Comparison of ENCODE assay signal across 12 cellular contexts in the genomic region with DNA sequence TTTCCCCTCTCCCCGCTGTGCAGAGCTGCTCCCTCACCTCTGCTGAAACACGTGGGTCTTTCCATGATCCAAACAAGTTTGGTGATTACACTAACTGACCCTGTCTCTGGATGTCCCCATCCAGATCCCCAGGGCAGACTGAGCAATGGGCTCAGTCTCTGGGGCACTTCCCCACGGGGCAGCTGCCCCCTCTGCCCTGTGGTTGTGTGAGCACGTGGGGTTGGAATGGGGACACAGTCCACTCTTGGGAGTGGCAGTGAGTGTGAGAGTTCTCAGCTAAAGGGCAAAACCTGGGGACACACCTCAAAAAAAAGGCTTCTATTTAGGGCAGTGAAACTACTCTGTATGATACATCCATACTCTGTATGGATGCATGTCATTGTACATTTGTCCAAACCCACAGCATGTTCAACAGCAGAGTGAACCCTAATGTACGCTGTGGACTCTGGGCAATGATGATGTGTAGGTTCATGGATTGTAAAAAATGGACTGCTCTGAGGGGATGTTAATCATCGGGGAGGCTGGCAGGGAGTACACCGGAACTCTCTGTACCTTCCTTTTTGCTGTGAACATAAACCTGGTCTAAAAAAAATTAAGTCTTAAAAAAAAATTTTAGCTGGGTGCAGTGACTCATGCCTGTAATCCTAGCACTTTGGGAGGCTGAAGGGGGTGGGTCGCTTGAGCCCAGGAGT. TPM values are rescaled to one million over a fixed set of nuclear protein-coding genes. Genes with fewer than 3 reads are reported as not detected.
DNase-seq lines count a peak whose midpoint lies in the region; ATAC-seq and TF ChIP-seq lines count a peak whose summit lies in the region.
"Had no signal": no experiment of that assay in that cellular context is flagged by ENCODE, and none has a peak within 500 bp of the region (broad histone marks: within the 10 kb centered on the region; RNA-seq: fewer than 3 reads in every experiment).

No MANE protein-coding gene starts in this region.

- H3K4me2 ChIP-seq in GM23248 (ENCODE audit: unreplicated experiment) = no peak overlapping the region

- TF ChIP-seq POLR2A in esophagus squamous epithelium (IDR thresholded peaks at IDR 0.05) = no peak

- DNase-seq in CD4-positive, alpha-beta T cell = no peak
- DNase-seq in GM23248 = peak; percentile 21
- DNase-seq in activated T-helper 1 cell treated with anti-CD3 and anti-CD28 coated beads, Interleukin-12 subunit alpha, Interleukin-12 subunit beta, Interleukin-2, Interleukin-4 antibody, amounts not matched to agents 30 ng/mL and 10 ng/mL and 1 ng/mL, durations not matched to agents 14 hours and 24 hours and 36 hours (ENCODE audit: low spot score) = no peak
- no peak for DNase-seq in mesothelial cell of epicardium (ENCODE audit: low spot score in 2 of 2, unreplicated experiment in 2 of 2)
- no peak for DNase-seq in esophagus squamous epithelium (lab: John Stamatoyannopoulos, UW)
- no peak for DNase-seq in GM13976 (ENCODE audit: low spot score)
- DNase-seq in T-helper 9 cell = no peak
- DNase-seq: activated CD4-positive, alpha-beta T cell treated with anti-CD3 and anti-CD28 coated beads for 48 hours; NCI-H510A treated with DMSO at 0.1 percent for 48 hours; SIG-M5; spleen had no signal

- H3K36me3 Mint-ChIP-seq in CD4-positive, alpha-beta T cell (ENCODE audit: low read depth) = no peaks in the 10 kb centered on the region
- H3K36me3 Mint-ChIP-seq in activated T-helper 1 cell treated with anti-CD3 and anti-CD28 coated beads, Interleukin-12 subunit alpha, Interleukin-12 subunit beta, Interleukin-2, Interleukin-4 antibody, amounts not matched to agents 30 ng/mL and 10 ng/mL and 1 ng/mL, durations not matched to agents 14 hours and 24 hours and 36 hours (ENCODE audit: low read depth) = peaks cover 6% of the 10 kb centered on the region
- peaks cover 2% of the 10 kb centered on the region for H3K36me3 Mint-ChIP-seq in mesothelial cell of epicardium

- peak overlapping the region; percentile 38 for H3K27ac Mint-ChIP-seq in CD4-positive, alpha-beta T cell
- H3K27ac Mint-ChIP-seq in activated T-helper 1 cell treated with anti-CD3 and anti-CD28 coated beads, Interleukin-12 subunit alpha, Interleukin-12 subunit beta, Interleukin-2, Interleukin-4 antibody, amounts not matched to agents 30 ng/mL and 10 ng/mL and 1 ng/mL, durations not matched to agents 14 hours and 24 hours and 36 hours = peak overlapping the region; percentile 30
- H3K27ac Mint-ChIP-seq in mesothelial cell of epicardium = peak overlapping the region; percentile 0

- no peaks in the 10 kb centered on the region for H3K9me3 ChIP-seq in CD4-positive, alpha-beta T cell (ENCODE audit: control insufficient read depth, low read length)
- H3K9me3 ChIP-seq in GM23248 (ENCODE audit: low read depth) (no peaks in the 10 kb centered on the region), esophagus squamous epithelium (no peaks in the 10 kb centered on the region)
- H3K9me3 ChIP-seq: spleen had no signal

- peaks cover 43% of the 10 kb centered on the region for H3K4me1 Mint-ChIP-seq in CD4-positive, alpha-beta T cell (ENCODE audit: low read depth)
- H3K4me1 Mint-ChIP-seq in activated T-helper 1 cell treated with anti-CD3 and anti-CD28 coated beads, Interleukin-12 subunit alpha, Interleukin-12 subunit beta, Interleukin-2, Interleukin-4 antibody, amounts not matched to agents 30 ng/mL and 10 ng/mL and 1 ng/mL, durations not matched to agents 14 hours and 24 hours and 36 hours (ENCODE audit: low read depth) = peaks cover 39% of the 10 kb centered on the region
- H3K4me1 Mint-ChIP-seq in mesothelial cell of epicardium = peaks cover 5% of the 10 kb centered on the region

- in situ Hi-C loops in GM23248 (cut with MboI) (no loop called here), GM13976 (cut with MboI; ENCODE audit: low sequenced_read_pairs, unreplicated experiment) (no loop called here)

- H3K9ac ChIP-seq in GM23248 = no peak overlapping the region

- H3K4me3 ChIP-seq in GM23248 (no peak overlapping the region), esophagus squamous epithelium (no peak overlapping the region)
- H3K4me3 ChIP-seq: spleen had no signal

- intact Hi-C loops in CD4-positive, alpha-beta T cell (cut with DNase I, micrococcal nuclease) = loop anchor here in 1 of 2 experiments (10.0 kb wide), 1 partner anchor 48 kb away; the partner anchor contains the start of gene BLM
- intact Hi-C loops in activated T-helper 1 cell treated with anti-CD3 and anti-CD28 coated beads, Interleukin-12 subunit alpha, Interleukin-12 subunit beta, Interleukin-2, Interleukin-4 antibody, amounts not matched to agents 30 ng/mL and 10 ng/mL and 1 ng/mL, durations not matched to agents 14 hours and 24 hours and 36 hours (cut with micrococcal nuclease) = no loop called here
- intact Hi-C loops in esophagus squamous epithelium (cut with DNase I) = no loop called here

- POLR2A ChIA-PET in CD4-positive, alpha-beta T cell (lab: Charles Lee) = interaction anchor here (0.7 to 1.5 kb wide), 2 partner anchors 9 to 28 kb away, joined by 3 to 5 read pairs; no protein-coding TSS in a partner anchor

- H3K27me3 Mint-ChIP-seq in CD4-positive, alpha-beta T cell = peaks cover 5% of the 10 kb centered on the region
- H3K27me3 Mint-ChIP-seq in activated T-helper 1 cell treated with anti-CD3 and anti-CD28 coated beads, Interleukin-12 subunit alpha, Interleukin-12 subunit beta, Interleukin-2, Interleukin-4 antibody, amounts not matched to agents 30 ng/mL and 10 ng/mL and 1 ng/mL, durations not matched to agents 14 hours and 24 hours and 36 hours (ENCODE audit: insufficient read depth) = peaks cover 8% of the 10 kb centered on the region
- no peaks in the 10 kb centered on the region for H3K27me3 Mint-ChIP-seq in mesothelial cell of epicardium (ENCODE audit: low read depth)

- no peaks in the 10 kb centered on the region for H3K27me3 ChIP-seq in CD4-positive, alpha-beta T cell (ENCODE audit: control insufficient read depth, insufficient read depth, low read length)
- H3K27me3 ChIP-seq in GM23248 (replicated peaks; ENCODE audit: insufficient read depth) (no peaks in the 10 kb centered on the region), esophagus squamous epithelium (peaks cover 0 to 10% (median 0%) of the 10 kb centered on the region in 4 donors)

- H4K20me1 ChIP-seq in GM23248 (ENCODE audit: insufficient read depth) = no peaks in the 10 kb centered on the region

- H3K79me2 ChIP-seq in GM23248 (ENCODE audit: insufficient read depth) = peaks cover 10% of the 10 kb centered on the region; the same call in 1 of the 2 replicates

- H3F3A ChIP-seq in GM23248 (ENCODE audit: insufficient read depth) = peaks cover 7% of the 10 kb centered on the region

- TF ChIP-seq CTCF in CD4-positive, alpha-beta T cell (IDR thresholded peaks at IDR 0.05) = no peak
- no peak for TF ChIP-seq CTCF in mesothelial cell of epicardium (IDR thresholded peaks at IDR 0.05; ENCODE audit: unreplicated experiment)
- TF ChIP-seq CTCF in esophagus squamous epithelium (IDR thresholded peaks at IDR 0.05) = no peak
- no peak for TF ChIP-seq CTCF in GM13976 (IDR thresholded peaks at IDR 0.05; ENCODE audit: borderline replicate concordance, control extremely low read depth, extremely low read depth, insufficient read depth, missing control alignments)

- H3K9me2 ChIP-seq in GM23248 (ENCODE audit: insufficient read depth) = no peaks in the 10 kb centered on the region

- peak overlapping the region; percentile 60 for H3K4me3 Mint-ChIP-seq in CD4-positive, alpha-beta T cell
- peak overlapping the region; percentile 83 for H3K4me3 Mint-ChIP-seq in activated T-helper 1 cell treated with anti-CD3 and anti-CD28 coated beads, Interleukin-12 subunit alpha, Interleukin-12 subunit beta, Interleukin-2, Interleukin-4 antibody, amounts not matched to agents 30 ng/mL and 10 ng/mL and 1 ng/mL, durations not matched to agents 14 hours and 24 hours and 36 hours
- no peak overlapping the region for H3K4me3 Mint-ChIP-seq in mesothelial cell of epicardium

- H3K9me3 Mint-ChIP-seq in CD4-positive, alpha-beta T cell = no peaks in the 10 kb centered on the region
- H3K9me3 Mint-ChIP-seq in activated T-helper 1 cell treated with anti-CD3 and anti-CD28 coated beads, Interleukin-12 subunit alpha, Interleukin-12 subunit beta, Interleukin-2, Interleukin-4 antibody, amounts not matched to agents 30 ng/mL and 10 ng/mL and 1 ng/mL, durations not matched to agents 14 hours and 24 hours and 36 hours = no peaks in the 10 kb centered on the region
- no peaks in the 10 kb centered on the region for H3K9me3 Mint-ChIP-seq in mesothelial cell of epicardium

- ATAC-seq in CD4-positive, alpha-beta T cell (ENCODE audit: poor library complexity) = peak; percentile 21
- no peak for ATAC-seq in GM19452 (IDR thresholded peaks at IDR 0.05; ENCODE audit: unreplicated experiment)

- H3K27ac ChIP-seq in CD4-positive, alpha-beta T cell (ENCODE audit: low read depth, low read length) = no peak overlapping the region
- H3K27ac ChIP-seq in GM23248 = no peak overlapping the region
- H3K27ac ChIP-seq in esophagus squamous epithelium = no peak overlapping the region
- H3K27ac ChIP-seq: spleen had no signal

- peaks cover 13% of the 10 kb centered on the region; the same call in 1 of the 2 replicates for H3K4me1 ChIP-seq in GM23248 (ENCODE audit: insufficient read depth)
- peaks cover 0 to 28% (median 0%) of the 10 kb centered on the region in 3 donors for H3K4me1 ChIP-seq in esophagus squamous epithelium

- CTCF ChIA-PET in CD4-positive, alpha-beta T cell (lab: Charles Lee) = no interaction called here

- H2AFZ ChIP-seq in GM23248 = peak overlapping the region; percentile 33; the same call in 1 of the 2 replicates

- no peaks in the 10 kb centered on the region for H3K36me3 ChIP-seq in GM23248 (ENCODE audit: low read depth)
- no peaks in the 10 kb centered on the region for H3K36me3 ChIP-seq in esophagus squamous epithelium
- H3K36me3 ChIP-seq: spleen had no signal

- 72 to 83% methylated on average over 8 of the region's 8 CpGs for WGBS in GM23248 (ENCODE audit: low coverage in 1 of 2, low lambda C conversion rate in 2 of 2, missing lambda C conversion rate in 2 of 2), 2 experiments
- 50 to 58% methylated on average over 7 of the region's 8 CpGs for WGBS in esophagus squamous epithelium, 2 donors

RNA-seq across cellular contexts. Expression of gene BLM, which starts 49.9 kb away (rescaled TPM):
- total RNA-seq in CD4-positive, alpha-beta T cell = 1 to 10 TPM; 1.6 to 1.8 TPM
- total RNA-seq in GM23248 (2014; rRNA removed; shearing (Covaris generic)) = 2.1 and 4.8 TPM in 2 replicates
- polyA plus RNA-seq in GM23248 (2016; fragmentation: Nextera tagmentation; extraction: Ambion mirVana) = 1.9 and 2.1 TPM in 2 replicates
- total RNA-seq in activated T-helper 1 cell treated with anti-CD3 and anti-CD28 coated beads, Interleukin-12 subunit alpha, Interleukin-12 subunit beta, Interleukin-2, Interleukin-4 antibody, amounts not matched to agents 30 ng/mL and 10 ng/mL and 1 ng/mL, durations not matched to agents 14 hours and 24 hours and 36 hours = 64.3 and 65.1 TPM in 2 replicates
- total RNA-seq in mesothelial cell of epicardium = 11.2 to 13.4 TPM (median 12.9 TPM) in 3 replicates
- total RNA-seq in esophagus squamous epithelium = 1 to 10 TPM; 1.3 to 3.4 (median 2.0) TPM
